ENCODE assay signal across 16 cellular contexts in genomic region chr12:115794659-115795081, GRCh38.
DNase-seq lines count a peak whose midpoint lies in the region; ATAC-seq lines count a peak whose summit lies in the region.
"Had no signal": no experiment of that assay in that cellular context is flagged by ENCODE, and none has a peak within 500 bp of the region (broad histone marks: within the 10 kb centered on the region; RNA-seq: fewer than 3 reads in every experiment).

No MANE protein-coding gene starts in this region.

- DNase-seq in DMS153 (lab: John Stamatoyannopoulos, UW) (peak; percentile 81), HuH-7.5 (ENCODE audit: low spot score) (peak; percentile 20), NCI-H82 (lab: John Stamatoyannopoulos, UW) (peak; percentile 52), islet precursor cell (peak; percentile 55), T-helper 1 cell (no peak)
- DNase-seq: amniotic stem cell, BE2C, gastrocnemius medialis, Kasumi-1, NCI-H2107 had no signal

- H3K27ac Mint-ChIP-seq in stimulated activated memory B cell treated with anti-CD40 and anti-IgM and Interleukin-4, amounts not matched to agents 10 μg/mL and 1 μg/mL and 100 μg/mL, for 72 hours = no peak overlapping the region
- H3K27ac Mint-ChIP-seq: activated T-helper 17 cell treated with anti-CD3 and anti-CD28 coated beads, Interleukin-2, amount 50 U/mL, for 72 hours; stimulated activated effector memory CD8-positive, alpha-beta T cell treated with anti-CD3 and anti-CD28 coated beads, Interleukin-12 subunit alpha, Interleukin-12 subunit beta, amount 100 ng/mL, for 72 hours had no signal

- peaks cover 4% of the 10 kb centered on the region for H3K9me3 Mint-ChIP-seq in stimulated activated memory B cell treated with anti-CD40 and anti-IgM and Interleukin-4, amounts not matched to agents 10 μg/mL and 1 μg/mL and 100 μg/mL, for 72 hours

- ATAC-seq in stimulated activated memory B cell treated with anti-CD40 and anti-IgM and Interleukin-4, amounts not matched to agents 10 μg/mL and 1 μg/mL and 100 μg/mL, for 72 hours = no peak
- ATAC-seq in GM18519 (IDR thresholded peaks at IDR 0.05; ENCODE audit: low FRiP score, unreplicated experiment) (no peak), GM21423 (IDR thresholded peaks at IDR 0.05; ENCODE audit: unreplicated experiment) (no peak)
- ATAC-seq: activated T-helper 17 cell treated with anti-CD3 and anti-CD28 coated beads, Interleukin-2, amount 50 U/mL, for 72 hours; gastrocnemius medialis; SK-N-SH treated with all-trans-retinoic acid at 6 μM for 48 hours; stimulated activated effector memory CD8-positive, alpha-beta T cell treated with anti-CD3 and anti-CD28 coated beads, Interleukin-12 subunit alpha, Interleukin-12 subunit beta, amount 100 ng/mL, for 72 hours had no signal

- no peak overlapping the region for H3K4me3 Mint-ChIP-seq in stimulated activated memory B cell treated with anti-CD40 and anti-IgM and Interleukin-4, amounts not matched to agents 10 μg/mL and 1 μg/mL and 100 μg/mL, for 72 hours
- H3K4me3 Mint-ChIP-seq: activated T-helper 17 cell treated with anti-CD3 and anti-CD28 coated beads, Interleukin-2, amount 50 U/mL, for 72 hours; stimulated activated effector memory CD8-positive, alpha-beta T cell treated with anti-CD3 and anti-CD28 coated beads, Interleukin-12 subunit alpha, Interleukin-12 subunit beta, amount 100 ng/mL, for 72 hours had no signal

- H3K36me3 Mint-ChIP-seq in stimulated activated memory B cell treated with anti-CD40 and anti-IgM and Interleukin-4, amounts not matched to agents 10 μg/mL and 1 μg/mL and 100 μg/mL, for 72 hours = no peaks in the 10 kb centered on the region

- H3K4me1 Mint-ChIP-seq in stimulated activated memory B cell treated with anti-CD40 and anti-IgM and Interleukin-4, amounts not matched to agents 10 μg/mL and 1 μg/mL and 100 μg/mL, for 72 hours = no peaks in the 10 kb centered on the region
- H3K4me1 Mint-ChIP-seq: activated T-helper 17 cell treated with anti-CD3 and anti-CD28 coated beads, Interleukin-2, amount 50 U/mL, for 72 hours; stimulated activated effector memory CD8-positive, alpha-beta T cell treated with anti-CD3 and anti-CD28 coated beads, Interleukin-12 subunit alpha, Interleukin-12 subunit beta, amount 100 ng/mL, for 72 hours had no signal

- peaks cover 33% of the 10 kb centered on the region for H3K27me3 Mint-ChIP-seq in stimulated activated memory B cell treated with anti-CD40 and anti-IgM and Interleukin-4, amounts not matched to agents 10 μg/mL and 1 μg/mL and 100 μg/mL, for 72 hours

Comparison
In these comparisons a context has a peak if more than half of its experiments do, and no peak if none do; other contexts are left out.
1. DNase-seq: peak in DMS153 (single experiment), HuH-7.5 (single experiment), NCI-H82 (single experiment) and islet precursor cell (single experiment); none in T-helper 1 cell (0 of 5).